ENCODE assay signal across 8 cellular contexts in the genomic region with DNA sequence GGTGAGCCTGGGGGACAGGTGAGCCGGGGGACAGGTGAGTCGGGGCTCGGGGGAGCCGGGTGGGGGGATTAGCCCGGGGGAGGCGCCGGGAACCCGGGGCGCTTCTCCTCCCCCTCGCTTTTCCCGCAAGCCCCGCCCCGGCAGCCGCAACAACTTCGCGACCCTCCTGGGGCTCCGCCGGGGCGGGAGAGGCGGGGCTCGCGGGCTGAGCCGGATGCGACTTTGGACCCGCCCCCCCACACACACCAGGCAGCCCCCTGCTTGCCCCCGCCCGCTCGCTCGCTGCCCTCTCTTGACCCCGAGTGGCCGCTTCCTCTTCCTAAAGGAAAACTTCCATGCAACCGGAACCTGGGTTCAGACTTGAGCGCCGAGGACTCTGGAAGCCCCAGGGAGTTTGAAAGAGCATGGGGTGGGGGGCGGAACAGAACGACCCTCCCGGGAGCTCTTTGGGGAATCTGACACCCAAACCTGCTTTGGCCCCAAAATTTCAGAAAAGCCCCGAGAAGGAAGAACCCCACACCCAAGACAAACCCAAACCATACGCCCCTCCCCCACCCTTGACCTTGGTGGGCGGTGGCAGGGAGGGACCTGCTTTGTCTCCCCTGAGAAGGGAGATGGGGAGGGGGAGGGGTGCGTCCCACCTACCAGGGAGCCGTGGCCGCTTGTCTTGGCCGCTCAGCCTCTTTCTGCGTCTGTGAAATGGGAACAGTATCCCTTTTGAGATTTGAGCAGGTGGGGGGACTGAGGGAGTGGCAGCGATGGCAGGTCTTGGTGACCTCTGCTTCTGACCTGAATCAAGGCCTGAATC. TPM values are rescaled to one million over a fixed set of nuclear protein-coding genes. Genes with fewer than 3 reads are reported as not detected.
A peak's percentile ranks its signal among the peaks of the same experiment; 100 is the strongest.
DNase-seq lines count a peak whose midpoint lies in the region; ATAC-seq and TF ChIP-seq lines count a peak whose summit lies in the region.

No MANE protein-coding gene starts in this region.

- POLR2A ChIA-PET in MCF 10A (lab: Yijun Ruan, JAX): no interaction called here

- peak overlapping the region; percentile 76 for H3K4me3 Mint-ChIP-seq in MCF 10A (ENCODE audit: unreplicated experiment)

- H3K27me3 ChIP-seq in liver (ENCODE audit: control insufficient read depth in 4 of 4, insufficient read depth in 4 of 4, low read length in 3 of 4) (peaks cover 0 to 4% (median 1%) of the 10 kb centered on the region in 4 donors), vagina (no peaks in the 10 kb centered on the region)

- TF ChIP-seq CTCF in MCF 10A (IDR thresholded peaks at IDR 0.05; ENCODE audit: unreplicated experiment): no peak
- no peak for TF ChIP-seq CTCF in liver (IDR thresholded peaks at IDR 0.05; ENCODE audit: low read depth, low read length, missing input control)
- TF ChIP-seq CTCF in vagina (IDR thresholded peaks at IDR 0.05): no peak

- TF ChIP-seq POLR2A in vagina (IDR thresholded peaks at IDR 0.05): no peak

- WGBS in liver: 14% methylated on average over 46 of the region's 46 CpGs

- no peak for TF ChIP-seq RAD21 in liver (IDR thresholded peaks at IDR 0.05)

- no peaks in the 10 kb centered on the region for H3K9me3 Mint-ChIP-seq in MCF 10A (ENCODE audit: unreplicated experiment)

- H3K36me3 Mint-ChIP-seq in MCF 10A (ENCODE audit: insufficient read depth, unreplicated experiment): no peaks in the 10 kb centered on the region

- H3K27me3 Mint-ChIP-seq in MCF 10A (ENCODE audit: insufficient read depth, unreplicated experiment): peaks cover 8% of the 10 kb centered on the region

- ATAC-seq in HG03108 (IDR thresholded peaks at IDR 0.05; ENCODE audit: unreplicated experiment) (no peak), HG02885 (IDR thresholded peaks at IDR 0.05; ENCODE audit: poor library complexity, unreplicated experiment) (no peak)

- no peaks in the 10 kb centered on the region for H3K36me3 ChIP-seq in liver (ENCODE audit: control insufficient read depth in 4 of 4, insufficient read depth in 3 of 4, low read depth in 1 of 4, low read length in 3 of 4)
- no peaks in the 10 kb centered on the region for H3K36me3 ChIP-seq in vagina

- H3K9ac ChIP-seq in liver (ENCODE audit: low read depth in 1 of 2, low read length in 2 of 2): no peak overlapping the region

- H3K4me1 Mint-ChIP-seq in MCF 10A (ENCODE audit: insufficient read depth, unreplicated experiment): no peaks in the 10 kb centered on the region

- H3K27ac Mint-ChIP-seq in MCF 10A (ENCODE audit: low read depth, unreplicated experiment): no peak overlapping the region

- DNase-seq in CD1c-positive myeloid dendritic cell (ENCODE audit: extremely low spot score) (peak; percentile 42), HuH-7.5 (ENCODE audit: low spot score) (peak; percentile 67), MCF 10A (ENCODE audit: unreplicated experiment) (no peak), vagina (ENCODE audit: extremely low spot score in 2 of 2) (no peak), midbrain (lab: John Stamatoyannopoulos, UW) (no peak)

- BruUV-seq in MCF 10A (replicated peaks; lab: Mats Ljungman, UMichigan): TSS peak; percentile 36

- peaks cover 1 to 19% (median 7%) of the 10 kb centered on the region in 4 donors for H3K4me1 ChIP-seq in liver (ENCODE audit: control insufficient read depth in 4 of 4, insufficient read depth in 4 of 4, low read length in 3 of 4)
- peaks cover 45% of the 10 kb centered on the region for H3K4me1 ChIP-seq in vagina

- H3K27ac ChIP-seq in liver (ENCODE audit: low read depth in 1 of 2, low read length in 2 of 2) (no peak overlapping the region), vagina (peak overlapping the region; percentile 74)

- CTCF ChIA-PET in MCF 10A (lab: Yijun Ruan, JAX): interaction anchor here (1.1 kb wide), 1 partner anchor 31 kb away, joined by 3 read pairs; no protein-coding TSS in a partner anchor

- H3K4me3 ChIP-seq in liver (ENCODE audit: low read depth in 1 of 3, low read length in 3 of 3): peak overlapping the region in 2 of 3 donors; percentile 37 to 78
- H3K4me3 ChIP-seq in vagina: peak overlapping the region; percentile 60 to 70

- H3K9me3 ChIP-seq in liver (ENCODE audit: control insufficient read depth in 4 of 4, low read length in 3 of 4) (no peaks in the 10 kb centered on the region), vagina (no peaks in the 10 kb centered on the region)

- intact Hi-C loops in MCF 10A (cut with micrococcal nuclease): no loop called here
- intact Hi-C loops in vagina (cut with DNase I): loop anchor here (10.0 kb wide), 1 partner anchor 260 kb away; no protein-coding TSS in a partner anchor

TF ChIP-seq in liver, 16 proteins besides CTCF, POLR2A, EP300 and RAD21:
- TF ChIP-seq RXRA (IDR thresholded peaks at IDR 0.05) (peak; percentile 11 to 24), SP1 (IDR thresholded peaks at IDR 0.05) (peak; percentile 33), NR2F2 (IDR thresholded peaks at IDR 0.05) (peak; percentile 76), GABPA (IDR thresholded peaks at IDR 0.05 in 1 of 2, conservative IDR thresholded peaks at IDR 0.05 in 1 of 2) (no peak)
- TF ChIP-seq, protein P1, sequence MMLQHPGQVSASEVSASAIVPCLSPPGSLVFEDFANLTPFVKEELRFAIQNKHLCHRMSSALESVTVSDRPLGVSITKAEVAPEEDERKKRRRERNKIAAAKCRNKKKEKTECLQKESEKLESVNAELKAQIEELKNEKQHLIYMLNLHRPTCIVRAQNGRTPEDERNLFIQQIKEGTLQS (IDR thresholded peaks at IDR 0.05): no peak

RNA-seq across cellular contexts. Expression of a gene that starts 0.6 kb away (rescaled TPM):
- total RNA-seq in MCF 10A (2022): 8.6 and 8.8 TPM in 2 replicates
- total RNA-seq in liver: 1 to 10 TPM in 1 of 2 donors, under 1 TPM in 1; 0.65 to 5.6 TPM
- polyA plus RNA-seq in liver: 1 to 10 TPM; 2.4 to 3.3 TPM
- 6.4 TPM for total RNA-seq in vagina

Comparison
In these comparisons a context has a peak if more than half of its experiments do, and no peak if none do; other contexts are left out.
1. DNase-seq: peak in CD1c-positive myeloid dendritic cell (single experiment) and HuH-7.5 (single experiment); none in MCF 10A (single experiment), vagina (0 of 2) and midbrain (single experiment).